In the genomic region with DNA sequence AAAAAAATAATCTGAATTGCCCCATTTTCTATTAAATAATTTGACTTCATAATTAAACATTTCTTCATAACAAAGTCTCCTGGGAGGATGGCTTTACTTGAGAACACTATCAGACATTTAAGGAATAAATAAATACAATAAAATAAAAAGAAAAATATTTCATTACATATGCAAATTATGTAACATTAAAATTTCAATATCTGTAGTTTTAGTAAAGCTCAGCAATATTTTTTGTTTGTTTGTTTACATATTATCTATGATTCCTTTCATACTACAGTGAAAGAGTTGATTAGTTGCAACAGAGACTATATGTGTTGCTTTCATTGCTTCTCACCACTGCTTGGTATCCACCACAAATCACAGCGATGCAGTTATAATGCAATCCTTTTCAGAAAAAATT, we compare ENCODE assay signal across 11 cellular contexts.
"Had no signal": no experiment of that assay in that cellular context is flagged by ENCODE, and none has a peak within 500 bp of the region (broad histone marks: within the 10 kb centered on the region; RNA-seq: fewer than 3 reads in every experiment).

No MANE protein-coding gene starts in this region.

- H3K27ac ChIP-seq: GM23248 had no signal

- H3K9ac ChIP-seq: GM23248 had no signal

- FAIRE-seq: H1, H54 had no signal

- H2AFZ ChIP-seq: GM23248, GM23338 had no signal

- H3K9me3 ChIP-seq: HAP-1 had no signal

- H3K4me3 ChIP-seq: GM23248, GM23338, HAP-1 had no signal

- H3K4me1 Mint-ChIP-seq: GM23338, H9 had no signal

- H3K4me1 ChIP-seq: HAP-1 had no signal

- DNase-seq: GM23248, GOT3, H7, H9, HCEC 1CT, HFFc6 had no signal

- H3K4me3 Mint-ChIP-seq: GM23338, H9, HFFc6 had no signal

- H3K4me2 ChIP-seq: GM23338 had no signal

- ATAC-seq: GM23338, HCT116 had no signal

- H3K36me3 ChIP-seq: HAP-1 had no signal

- H3K27ac Mint-ChIP-seq: GM23338, H9, HFFc6 had no signal
